In genomic region chr20:33000802-33001466, GRCh38 we compare ENCODE assay signal across 20 cellular contexts. TPM values are rescaled to one million over a fixed set of nuclear protein-coding genes. Genes with fewer than 3 reads are reported as not detected.
DNase-seq lines count a peak whose midpoint lies in the region; ATAC-seq and TF ChIP-seq lines count a peak whose summit lies in the region.
"Had no signal": no experiment of that assay in that cellular context is flagged by ENCODE, and none has a peak within 500 bp of the region (broad histone marks: within the 10 kb centered on the region; RNA-seq: fewer than 3 reads in every experiment).

No MANE protein-coding gene starts in this region.

- no peaks in the 10 kb centered on the region for H3K36me3 ChIP-seq in naive thymus-derived CD4-positive, alpha-beta T cell (ENCODE audit: control insufficient read depth in 2 of 3, insufficient read depth in 3 of 3, low read length in 3 of 3)
- H3K36me3 ChIP-seq: BLaER1, SJSA1 had no signal

- H3K4me3 Mint-ChIP-seq in activated naive CD8-positive, alpha-beta T cell treated with anti-CD3 and anti-CD28 coated beads, Interleukin-2, amount 10 ng/mL, durations not matched to agents 7 days and 5 days = no peak overlapping the region
- no peak overlapping the region for H3K4me3 Mint-ChIP-seq in activated naive CD8-positive, alpha-beta T cell treated with anti-CD3 and anti-CD28 coated beads for 36 hours
- H3K4me3 Mint-ChIP-seq in chondrocyte (ENCODE audit: unreplicated experiment) = no peak overlapping the region
- no peak overlapping the region for H3K4me3 Mint-ChIP-seq in naive thymus-derived CD4-positive, alpha-beta T cell
- H3K4me3 Mint-ChIP-seq: CD8-positive, alpha-beta memory T cell had no signal

- peaks cover 6% of the 10 kb centered on the region for H3K9me3 Mint-ChIP-seq in activated naive CD8-positive, alpha-beta T cell treated with anti-CD3 and anti-CD28 coated beads, Interleukin-2, amount 10 ng/mL, durations not matched to agents 7 days and 5 days
- peaks cover 3% of the 10 kb centered on the region for H3K9me3 Mint-ChIP-seq in activated naive CD8-positive, alpha-beta T cell treated with anti-CD3 and anti-CD28 coated beads for 36 hours
- H3K9me3 Mint-ChIP-seq in chondrocyte (ENCODE audit: low read depth) = peaks cover 5% of the 10 kb centered on the region
- H3K9me3 Mint-ChIP-seq in naive thymus-derived CD4-positive, alpha-beta T cell = peaks cover 0 to 22% (median 3%) of the 10 kb centered on the region in 11 donors

- H3K4me1 ChIP-seq in naive thymus-derived CD4-positive, alpha-beta T cell (ENCODE audit: control insufficient read depth in 2 of 2, insufficient read depth in 2 of 2, low read length in 2 of 2) = peaks cover 0 to 24% of the 10 kb centered on the region in 2 donors
- H3K4me1 ChIP-seq: A549, SJSA1 had no signal

- POLR2A ChIA-PET in activated naive CD8-positive, alpha-beta T cell treated with anti-CD3 and anti-CD28 coated beads, Interleukin-2, amount 10 ng/mL, durations not matched to agents 7 days and 5 days (lab: Charles Lee) = no interaction called here
- POLR2A ChIA-PET in naive thymus-derived CD4-positive, alpha-beta T cell (lab: Charles Lee) = no interaction called here

- no peak for TF ChIP-seq CTCF in chondrocyte (IDR thresholded peaks at IDR 0.05)
- TF ChIP-seq CTCF in omental fat pad (IDR thresholded peaks at IDR 0.05) = no peak

- no peak overlapping the region for H3K27ac ChIP-seq in naive thymus-derived CD4-positive, alpha-beta T cell (ENCODE audit: low read depth, low read length)
- H3K27ac ChIP-seq: A549, BLaER1, KMS-11, PC-9, SJSA1 had no signal

- CTCF ChIA-PET in naive thymus-derived CD4-positive, alpha-beta T cell (lab: Charles Lee) = no interaction called here

- H3K27me3 ChIP-seq in naive thymus-derived CD4-positive, alpha-beta T cell (ENCODE audit: control insufficient read depth in 2 of 2, insufficient read depth in 2 of 2, low read length in 2 of 2) = no peaks in the 10 kb centered on the region
- H3K27me3 ChIP-seq: BLaER1, SJSA1 had no signal

- peak overlapping the region; percentile 30 for H3K27ac Mint-ChIP-seq in activated naive CD8-positive, alpha-beta T cell treated with anti-CD3 and anti-CD28 coated beads, Interleukin-2, amount 10 ng/mL, durations not matched to agents 7 days and 5 days
- H3K27ac Mint-ChIP-seq in activated naive CD8-positive, alpha-beta T cell treated with anti-CD3 and anti-CD28 coated beads for 36 hours = no peak overlapping the region
- no peak overlapping the region for H3K27ac Mint-ChIP-seq in chondrocyte (ENCODE audit: unreplicated experiment)
- H3K27ac Mint-ChIP-seq in naive thymus-derived CD4-positive, alpha-beta T cell = peak overlapping the region in 7 of 9 donors; percentile 7 to 79 (median 40)

- peaks cover 6% of the 10 kb centered on the region for H3K36me3 Mint-ChIP-seq in activated naive CD8-positive, alpha-beta T cell treated with anti-CD3 and anti-CD28 coated beads, Interleukin-2, amount 10 ng/mL, durations not matched to agents 7 days and 5 days
- H3K36me3 Mint-ChIP-seq in activated naive CD8-positive, alpha-beta T cell treated with anti-CD3 and anti-CD28 coated beads for 36 hours = peaks cover 2% of the 10 kb centered on the region
- H3K36me3 Mint-ChIP-seq in chondrocyte (ENCODE audit: low read depth) = no peaks in the 10 kb centered on the region
- H3K36me3 Mint-ChIP-seq in naive thymus-derived CD4-positive, alpha-beta T cell = peaks cover 0 to 8% (median 0%) of the 10 kb centered on the region in 5 donors

- DNase-seq in activated naive CD8-positive, alpha-beta T cell treated with anti-CD3 and anti-CD28 coated beads, Interleukin-2, amount 10 ng/mL, durations not matched to agents 7 days and 5 days = no peak
- no peak for DNase-seq in activated naive CD8-positive, alpha-beta T cell treated with anti-CD3 and anti-CD28 coated beads for 36 hours
- DNase-seq in chondrocyte (ENCODE audit: low spot score) = peak; percentile 59
- DNase-seq in naive thymus-derived CD4-positive, alpha-beta T cell = no peak
- peak; percentile 58 for DNase-seq in ureter (ENCODE audit: low spot score)
- no peak for DNase-seq in NCI-H524 (lab: John Stamatoyannopoulos, UW)
- DNase-seq in omental fat pad (ENCODE audit: low spot score) = no peak
- DNase-seq: DMS53, GOT3, MV-4-11, NCI-H1694 treated with DMSO at 0.1 percent for 48 hours, NCI-H2107, NCI-H2227 treated with DMSO at 0.1 percent for 48 hours, NCI-H526, PC-9 had no signal

- no peak overlapping the region for H3K4me3 ChIP-seq in naive thymus-derived CD4-positive, alpha-beta T cell (ENCODE audit: low read length)
- H3K4me3 ChIP-seq: A549, BLaER1, PC-9, SJSA1 had no signal

- ATAC-seq in activated naive CD8-positive, alpha-beta T cell treated with anti-CD3 and anti-CD28 coated beads, Interleukin-2, amount 10 ng/mL, durations not matched to agents 7 days and 5 days (ENCODE audit: low read depth) = no peak
- no peak for ATAC-seq in naive thymus-derived CD4-positive, alpha-beta T cell
- ATAC-seq in omental fat pad (ENCODE audit: low FRiP score) = no peak
- ATAC-seq: A549 had no signal

- H3K27me3 Mint-ChIP-seq in activated naive CD8-positive, alpha-beta T cell treated with anti-CD3 and anti-CD28 coated beads, Interleukin-2, amount 10 ng/mL, durations not matched to agents 7 days and 5 days = no peaks in the 10 kb centered on the region
- no peaks in the 10 kb centered on the region for H3K27me3 Mint-ChIP-seq in activated naive CD8-positive, alpha-beta T cell treated with anti-CD3 and anti-CD28 coated beads for 36 hours
- H3K27me3 Mint-ChIP-seq in chondrocyte (ENCODE audit: low read depth) = peaks cover 30% of the 10 kb centered on the region
- no peaks in the 10 kb centered on the region for H3K27me3 Mint-ChIP-seq in naive thymus-derived CD4-positive, alpha-beta T cell
- H3K27me3 Mint-ChIP-seq: CD8-positive, alpha-beta memory T cell had no signal

- H3K4me1 Mint-ChIP-seq in activated naive CD8-positive, alpha-beta T cell treated with anti-CD3 and anti-CD28 coated beads, Interleukin-2, amount 10 ng/mL, durations not matched to agents 7 days and 5 days = peaks cover 7% of the 10 kb centered on the region
- H3K4me1 Mint-ChIP-seq in activated naive CD8-positive, alpha-beta T cell treated with anti-CD3 and anti-CD28 coated beads for 36 hours = peaks cover 12% of the 10 kb centered on the region
- H3K4me1 Mint-ChIP-seq in chondrocyte (ENCODE audit: low read depth) = no peaks in the 10 kb centered on the region
- H3K4me1 Mint-ChIP-seq in naive thymus-derived CD4-positive, alpha-beta T cell = peaks cover 9 to 67% (median 59%) of the 10 kb centered on the region in 7 donors

- peaks cover 0 to 3% (median 0%) of the 10 kb centered on the region in 3 experiments for H3K9me3 ChIP-seq in naive thymus-derived CD4-positive, alpha-beta T cell (ENCODE audit: control insufficient read depth in 2 of 3, low read length in 3 of 3)

- intact Hi-C loops in naive thymus-derived CD4-positive, alpha-beta T cell (cut with micrococcal nuclease) = no loop called here

RNA-seq across cellular contexts. Expression of gene SUN5, which starts 3.3 kb away (rescaled TPM):
- total RNA-seq in activated naive CD8-positive, alpha-beta T cell treated with anti-CD3 and anti-CD28 coated beads, Interleukin-2, amount 10 ng/mL, durations not matched to agents 7 days and 5 days = not detected
- total RNA-seq in activated naive CD8-positive, alpha-beta T cell treated with anti-CD3 and anti-CD28 coated beads for 36 hours = not detected
- not detected in 3 replicates for total RNA-seq in chondrocyte
- total RNA-seq in naive thymus-derived CD4-positive, alpha-beta T cell = not detected
- not detected for polyA plus RNA-seq in naive thymus-derived CD4-positive, alpha-beta T cell
- not detected for total RNA-seq in ureter
- total RNA-seq in omental fat pad = not detected
- total RNA-seq: CD8-positive, alpha-beta memory T cell; PC-9; SJSA1 had no signal
- polyA plus RNA-seq: A549; CD8-positive, alpha-beta memory T cell had no signal

RNA-seq across cellular contexts. Expression of gene BPIFB2, which starts 6.6 kb away (rescaled TPM):
- total RNA-seq in activated naive CD8-positive, alpha-beta T cell treated with anti-CD3 and anti-CD28 coated beads, Interleukin-2, amount 10 ng/mL, durations not matched to agents 7 days and 5 days = not detected
- not detected for total RNA-seq in activated naive CD8-positive, alpha-beta T cell treated with anti-CD3 and anti-CD28 coated beads for 36 hours
- total RNA-seq in chondrocyte (not detected in 3 replicates), ureter (not detected), omental fat pad (not detected)
- not detected for total RNA-seq in naive thymus-derived CD4-positive, alpha-beta T cell
- not detected for polyA plus RNA-seq in naive thymus-derived CD4-positive, alpha-beta T cell
- total RNA-seq: CD8-positive, alpha-beta memory T cell; PC-9; SJSA1 had no signal
- polyA plus RNA-seq: A549; CD8-positive, alpha-beta memory T cell had no signal

RNA-seq across cellular contexts. Expression of gene BPIFB6, which starts 30.5 kb away (rescaled TPM):
- not detected for total RNA-seq in activated naive CD8-positive, alpha-beta T cell treated with anti-CD3 and anti-CD28 coated beads, Interleukin-2, amount 10 ng/mL, durations not matched to agents 7 days and 5 days
- not detected for total RNA-seq in activated naive CD8-positive, alpha-beta T cell treated with anti-CD3 and anti-CD28 coated beads for 36 hours
- total RNA-seq in chondrocyte (not detected in 3 replicates), ureter (not detected), omental fat pad (not detected)
- not detected for total RNA-seq in naive thymus-derived CD4-positive, alpha-beta T cell
- not detected for polyA plus RNA-seq in naive thymus-derived CD4-positive, alpha-beta T cell
- total RNA-seq: CD8-positive, alpha-beta memory T cell; PC-9; SJSA1 had no signal
- polyA plus RNA-seq: A549; CD8-positive, alpha-beta memory T cell had no signal

RNA-seq across cellular contexts. Expression of gene BPIFB3, which starts 52.8 kb away (rescaled TPM):
- not detected for total RNA-seq in activated naive CD8-positive, alpha-beta T cell treated with anti-CD3 and anti-CD28 coated beads, Interleukin-2, amount 10 ng/mL, durations not matched to agents 7 days and 5 days
- not detected for total RNA-seq in activated naive CD8-positive, alpha-beta T cell treated with anti-CD3 and anti-CD28 coated beads for 36 hours
- total RNA-seq in chondrocyte (not detected in 3 replicates), ureter (not detected), omental fat pad (not detected)
- not detected for total RNA-seq in naive thymus-derived CD4-positive, alpha-beta T cell
- polyA plus RNA-seq in naive thymus-derived CD4-positive, alpha-beta T cell = not detected
- total RNA-seq: CD8-positive, alpha-beta memory T cell; PC-9; SJSA1 had no signal
- polyA plus RNA-seq: A549; CD8-positive, alpha-beta memory T cell had no signal

Comparison
In these comparisons a context has a peak if more than half of its experiments do, and no peak if none do; other contexts are left out.
1. H3K27ac Mint-ChIP-seq: peak in activated naive CD8-positive, alpha-beta T cell treated with anti-CD3 and anti-CD28 coated beads, Interleukin-2, amount 10 ng/mL, durations not matched to agents 7 days and 5 days (single experiment) and naive thymus-derived CD4-positive, alpha-beta T cell (7 of 9); none in activated naive CD8-positive, alpha-beta T cell treated with anti-CD3 and anti-CD28 coated beads for 36 hours (single experiment) and chondrocyte (single experiment).
2. DNase-seq: peak in chondrocyte (single experiment) and ureter (single experiment); none in activated naive CD8-positive, alpha-beta T cell treated with anti-CD3 and anti-CD28 coated beads, Interleukin-2, amount 10 ng/mL, durations not matched to agents 7 days and 5 days (single experiment), activated naive CD8-positive, alpha-beta T cell treated with anti-CD3 and anti-CD28 coated beads for 36 hours (single experiment), naive thymus-derived CD4-positive, alpha-beta T cell (0 of 9), NCI-H524 (0 of 2) and omental fat pad (single experiment).